In the genomic region with DNA sequence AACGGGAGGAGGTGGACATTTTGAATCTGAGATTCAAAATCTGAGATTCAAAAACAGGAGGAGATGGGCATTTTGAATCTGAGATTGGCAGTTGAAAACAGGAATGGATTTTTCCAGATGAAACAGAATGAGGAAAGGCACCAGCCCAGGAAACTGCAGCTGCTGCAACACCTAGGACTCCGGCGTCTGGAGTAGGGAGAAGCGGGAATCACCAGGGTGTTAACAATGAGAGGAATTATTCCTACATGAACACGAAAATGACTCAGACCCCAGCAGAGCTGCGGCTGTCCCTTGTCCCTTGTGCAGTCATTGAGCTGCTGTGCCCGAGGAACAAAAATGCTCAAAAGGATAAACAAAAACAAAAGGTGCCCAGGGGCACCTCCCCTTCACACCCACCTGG, we compare ENCODE assay signal across 18 cellular contexts.
"Had no signal": no experiment of that assay in that cellular context is flagged by ENCODE, and none has a peak within 500 bp of the region (broad histone marks: within the 10 kb centered on the region; RNA-seq: fewer than 3 reads in every experiment).

No MANE protein-coding gene starts in this region.

- H3K27me3 ChIP-seq: adrenal gland, spleen, suprapubic skin had no signal

- H3K27ac Mint-ChIP-seq: activated naive CD4-positive, alpha-beta T cell treated with anti-CD3 and anti-CD28 coated beads, Interleukin-2, amount 50 U/mL, for 24 hours; immature natural killer cell; nephron; stimulated activated naive CD8-positive, alpha-beta T cell treated with anti-CD3 and anti-CD28 coated beads, Interleukin-15, Interleukin-2, amounts not matched to agents 100 ng/mL and 50 ng/mL, for 24 hours; type B pancreatic cell had no signal

- H3K4me1 ChIP-seq: adrenal gland, lower lobe of right lung, spleen, suprapubic skin had no signal

- H3K36me3 Mint-ChIP-seq: activated naive CD4-positive, alpha-beta T cell treated with anti-CD3 and anti-CD28 coated beads, Interleukin-2, amount 50 U/mL, for 24 hours; immature natural killer cell; type B pancreatic cell had no signal

- H3K4me1 Mint-ChIP-seq: activated naive CD4-positive, alpha-beta T cell treated with anti-CD3 and anti-CD28 coated beads, Interleukin-2, amount 50 U/mL, for 24 hours; nephron had no signal

- H3K36me3 ChIP-seq: adrenal gland, lower lobe of right lung, spleen, suprapubic skin had no signal

- ATAC-seq: left cardiac atrium, lower lobe of right lung, sciatic nerve had no signal

- H3K9me3 Mint-ChIP-seq: activated naive CD4-positive, alpha-beta T cell treated with anti-CD3 and anti-CD28 coated beads, Interleukin-2, amount 50 U/mL, for 24 hours; immature natural killer cell; nephron; stimulated activated naive CD8-positive, alpha-beta T cell treated with anti-CD3 and anti-CD28 coated beads, Interleukin-15, Interleukin-2, amounts not matched to agents 100 ng/mL and 50 ng/mL, for 24 hours; type B pancreatic cell had no signal

- H3K4me3 Mint-ChIP-seq: activated naive CD4-positive, alpha-beta T cell treated with anti-CD3 and anti-CD28 coated beads, Interleukin-2, amount 50 U/mL, for 24 hours; immature natural killer cell; nephron; stimulated activated naive CD8-positive, alpha-beta T cell treated with anti-CD3 and anti-CD28 coated beads, Interleukin-15, Interleukin-2, amounts not matched to agents 100 ng/mL and 50 ng/mL, for 24 hours; type B pancreatic cell had no signal

- H3K27me3 Mint-ChIP-seq: activated naive CD4-positive, alpha-beta T cell treated with anti-CD3 and anti-CD28 coated beads, Interleukin-2, amount 50 U/mL, for 24 hours; stimulated activated naive CD8-positive, alpha-beta T cell treated with anti-CD3 and anti-CD28 coated beads, Interleukin-15, Interleukin-2, amounts not matched to agents 100 ng/mL and 50 ng/mL, for 24 hours; type B pancreatic cell had no signal

- H3K27ac ChIP-seq: adrenal gland, coronary artery, lower lobe of right lung, spleen, suprapubic skin had no signal

- H3K9me3 ChIP-seq: adrenal gland, lower lobe of right lung, spleen, suprapubic skin had no signal

- H3K4me3 ChIP-seq: adrenal gland, coronary artery, lower lobe of right lung, spleen, suprapubic skin had no signal

- DNase-seq: activated CD4-positive, alpha-beta T cell treated with anti-CD3 and anti-CD28 coated beads, Interleukin-2, amount 50 U/mL, for 48 hours; adrenal gland; caudate nucleus; effector CD8-positive, alpha-beta T cell; foreskin fibroblast; glutamatergic neuron; immature natural killer cell; left cardiac atrium; lower lobe of right lung; spleen; T1000 had no signal
